ENCODE assay signal across 29 cellular contexts in genomic region chr16:73161977-73162376, GRCh38.
"Had no signal": no experiment of that assay in that cellular context is flagged by ENCODE, and none has a peak within 500 bp of the region (broad histone marks: within the 10 kb centered on the region; RNA-seq: fewer than 3 reads in every experiment).

No MANE protein-coding gene starts in this region.

- ATAC-seq: activated CD4-positive, alpha-beta T cell treated with anti-CD3 and anti-CD28 coated beads for 36 hours; activated CD8-positive, alpha-beta memory T cell treated with anti-CD3 and anti-CD28 coated beads, Interleukin-2, amount 10 ng/mL, durations not matched to agents 7 days and 5 days; activated CD8-positive, alpha-beta T cell treated with anti-CD3 and anti-CD28 coated beads, Interleukin-2, amount 10 ng/mL, durations not matched to agents 7 days and 5 days; activated naive CD8-positive, alpha-beta T cell treated with anti-CD3 and anti-CD28 coated beads, Interleukin-2, amount 50 U/mL, for 24 hours; left ventricle myocardium superior had no signal

- H3K4me1 Mint-ChIP-seq: activated CD8-positive, alpha-beta memory T cell treated with anti-CD3 and anti-CD28 coated beads, Interleukin-2, amount 10 ng/mL, durations not matched to agents 7 days and 5 days had no signal

- H3K27me3 ChIP-seq: breast epithelium, esophagus squamous epithelium, neutrophil, spleen, suprapubic skin, tibial artery had no signal

- H3K27ac ChIP-seq: breast epithelium, epithelial cell of prostate, esophagus squamous epithelium, neutrophil, prostate gland, spleen, suprapubic skin, tibial artery had no signal

- H3K9me3 Mint-ChIP-seq: activated naive CD4-positive, alpha-beta T cell treated with anti-CD3 and anti-CD28 coated beads, Interleukin-2, amount 50 U/mL, for 24 hours; activated naive CD8-positive, alpha-beta T cell treated with anti-CD3 and anti-CD28 coated beads, Interleukin-2, amount 50 U/mL, for 24 hours; activated T-helper 2 cell treated with anti-CD3 and anti-CD28 coated beads, Interferon-gamma antibody, Interleukin-2, Interleukin-4, amounts not matched to agents 10 μg/mL and 5 μg/mL and 100 μg/mL, durations not matched to agents 14 hours and 24 hours and 36 hours; dendritic cell treated with granulocyte-macrophage colony-stimulating factor and Interleukin-4, amounts not matched to agents 40 ng/mL and 50 ng/mL, for 4 days; naive B cell; T-helper 2 cell treated with Interferon-gamma antibody and Interleukin-4, amounts not matched to agents 5 μg/mL and 100 μg/mL, for 36 hours had no signal

- H3K27ac Mint-ChIP-seq: activated CD4-positive, alpha-beta T cell treated with anti-CD3 and anti-CD28 coated beads for 36 hours; activated CD8-positive, alpha-beta memory T cell treated with anti-CD3 and anti-CD28 coated beads, Interleukin-2, amount 10 ng/mL, durations not matched to agents 7 days and 5 days; activated CD8-positive, alpha-beta T cell treated with anti-CD3 and anti-CD28 coated beads, Interleukin-2, amount 10 ng/mL, durations not matched to agents 7 days and 5 days; activated naive CD4-positive, alpha-beta T cell treated with anti-CD3 and anti-CD28 coated beads, Interleukin-2, amount 50 U/mL, for 24 hours; activated naive CD8-positive, alpha-beta T cell treated with anti-CD3 and anti-CD28 coated beads, Interleukin-2, amount 50 U/mL, for 24 hours; activated T-helper 2 cell treated with anti-CD3 and anti-CD28 coated beads, Interferon-gamma antibody, Interleukin-2, Interleukin-4, amounts not matched to agents 10 μg/mL and 5 μg/mL and 100 μg/mL, durations not matched to agents 14 hours and 24 hours and 36 hours; dendritic cell treated with granulocyte-macrophage colony-stimulating factor and Interleukin-4, amounts not matched to agents 40 ng/mL and 50 ng/mL, for 4 days; naive B cell; nephron progenitor cell; T-helper 2 cell treated with Interferon-gamma antibody and Interleukin-4, amounts not matched to agents 5 μg/mL and 100 μg/mL, for 36 hours had no signal

- FAIRE-seq: frontal cortex, islet of Langerhans had no signal

- H3K4me3 ChIP-seq: breast epithelium, esophagus squamous epithelium, prostate gland, spleen, suprapubic skin, tibial artery had no signal

- H3K36me3 ChIP-seq: breast epithelium, esophagus squamous epithelium, neutrophil, prostate gland, spleen, suprapubic skin, tibial artery had no signal

- DNase-seq: activated CD4-positive, alpha-beta T cell treated with anti-CD3 and anti-CD28 coated beads for 36 hours; activated CD4-positive, CD25-positive, alpha-beta regulatory T cell; activated CD8-positive, alpha-beta memory T cell treated with anti-CD3 and anti-CD28 coated beads, Interleukin-2, amount 10 ng/mL, durations not matched to agents 7 days and 5 days; activated CD8-positive, alpha-beta T cell treated with anti-CD3 and anti-CD28 coated beads, Interleukin-2, amount 10 ng/mL, durations not matched to agents 7 days and 5 days; activated naive CD8-positive, alpha-beta T cell treated with anti-CD3 and anti-CD28 coated beads, Interleukin-2, amount 50 U/mL, for 24 hours; activated T-cell treated with anti-CD3 and anti-CD28 coated beads, Interleukin-2, amount 50 U/mL, for 48 hours; amygdala; central memory CD4-positive, alpha-beta T cell; effector CD4-positive, alpha-beta T cell; esophagus squamous epithelium; left ventricle myocardium superior; mammary epithelial cell; naive B cell; nephron progenitor cell; retina; spleen; stimulated activated naive CD4-positive, alpha-beta T cell; tibial artery had no signal

- H3K36me3 Mint-ChIP-seq: activated CD8-positive, alpha-beta memory T cell treated with anti-CD3 and anti-CD28 coated beads, Interleukin-2, amount 10 ng/mL, durations not matched to agents 7 days and 5 days; activated naive CD4-positive, alpha-beta T cell treated with anti-CD3 and anti-CD28 coated beads, Interleukin-2, amount 50 U/mL, for 24 hours; naive B cell had no signal

- H3K4me1 ChIP-seq: breast epithelium, esophagus squamous epithelium, prostate gland had no signal

- H3K9me3 ChIP-seq: breast epithelium, esophagus squamous epithelium, neutrophil, prostate gland, spleen, suprapubic skin, tibial artery had no signal

- H3K4me3 Mint-ChIP-seq: activated CD4-positive, alpha-beta T cell treated with anti-CD3 and anti-CD28 coated beads for 36 hours; activated CD8-positive, alpha-beta memory T cell treated with anti-CD3 and anti-CD28 coated beads, Interleukin-2, amount 10 ng/mL, durations not matched to agents 7 days and 5 days; activated CD8-positive, alpha-beta T cell treated with anti-CD3 and anti-CD28 coated beads, Interleukin-2, amount 10 ng/mL, durations not matched to agents 7 days and 5 days; activated naive CD4-positive, alpha-beta T cell treated with anti-CD3 and anti-CD28 coated beads, Interleukin-2, amount 50 U/mL, for 24 hours; activated naive CD8-positive, alpha-beta T cell treated with anti-CD3 and anti-CD28 coated beads, Interleukin-2, amount 50 U/mL, for 24 hours; dendritic cell treated with granulocyte-macrophage colony-stimulating factor and Interleukin-4, amounts not matched to agents 40 ng/mL and 50 ng/mL, for 4 days; naive B cell; nephron progenitor cell; T-helper 2 cell treated with Interferon-gamma antibody and Interleukin-4, amounts not matched to agents 5 μg/mL and 100 μg/mL, for 36 hours had no signal

- H3K27me3 Mint-ChIP-seq: activated CD4-positive, alpha-beta T cell treated with anti-CD3 and anti-CD28 coated beads for 36 hours; activated CD8-positive, alpha-beta memory T cell treated with anti-CD3 and anti-CD28 coated beads, Interleukin-2, amount 10 ng/mL, durations not matched to agents 7 days and 5 days; activated naive CD4-positive, alpha-beta T cell treated with anti-CD3 and anti-CD28 coated beads, Interleukin-2, amount 50 U/mL, for 24 hours; activated naive CD8-positive, alpha-beta T cell treated with anti-CD3 and anti-CD28 coated beads, Interleukin-2, amount 50 U/mL, for 24 hours; dendritic cell treated with granulocyte-macrophage colony-stimulating factor and Interleukin-4, amounts not matched to agents 40 ng/mL and 50 ng/mL, for 4 days; naive B cell had no signal
